In the genomic region with DNA sequence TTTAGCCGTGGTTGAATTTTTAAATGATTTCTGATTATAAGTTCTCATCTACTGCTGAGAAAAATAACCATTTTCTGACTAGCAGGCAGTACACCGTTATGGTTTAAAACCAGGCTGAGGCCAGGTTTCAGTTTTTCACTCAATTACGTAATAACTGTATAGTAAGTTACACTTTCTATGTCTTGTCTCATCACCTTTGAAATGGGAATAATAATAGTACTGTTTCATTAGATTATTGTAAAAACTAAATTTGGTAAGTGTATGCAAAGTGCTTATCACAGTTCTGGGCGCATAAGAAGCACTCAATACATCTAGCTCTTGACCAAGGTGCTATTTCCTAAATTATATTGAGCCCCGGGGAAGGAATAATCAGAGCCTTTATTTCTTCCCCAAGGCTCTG, we compare ENCODE assay signal across 1 cellular context.
TF ChIP-seq lines count a peak whose summit lies in the region.

No MANE protein-coding gene starts in this region.

TF ChIP-seq in GM12878, 131 proteins besides CTCF, POLR2A, EP300 and RAD21 (continued from another document):
- TF ChIP-seq PAX5 (IDR thresholded peaks at IDR 0.05; ENCODE audit: borderline replicate concordance, low read depth, low read length) (peak; percentile 57; the same call in 1 of the 2 replicates), STAT3 (IDR thresholded peaks at IDR 0.05; ENCODE audit: low read depth, low read length) (0 out of 2 replicates have a peak, but pooled peaks have one; percentile 54), WRNIP1 (IDR thresholded peaks at IDR 0.05; ENCODE audit: borderline replicate concordance, low read depth, low read length) (no peak), ZSCAN29 (IDR thresholded peaks at IDR 0.05) (no peak), CBX5 (IDR thresholded peaks at IDR 0.05; ENCODE audit: low read depth) (no peak), CEBPB (IDR thresholded peaks at IDR 0.05; ENCODE audit: borderline replicate concordance in 1 of 2, low read depth in 2 of 2, low read length in 2 of 2) (no peak), BCLAF1 (IDR thresholded peaks at IDR 0.05) (no peak), NR2C1 (IDR thresholded peaks at IDR 0.05) (no peak), RCOR1 (conservative IDR thresholded peaks at IDR 0.05; ENCODE audit: low read depth, low read length) (peak; percentile 70; the same call in 1 of the 2 replicates), SMAD5 (IDR thresholded peaks at IDR 0.05; ENCODE audit: low read depth) (no peak), BRCA1 (IDR thresholded peaks at IDR 0.05; ENCODE audit: low read depth, low read length) (no peak), SREBF1 (IDR thresholded peaks at IDR 0.05; ENCODE audit: low read length) (no peak), LARP7 (IDR thresholded peaks at IDR 0.05) (no peak), BACH1 (IDR thresholded peaks at IDR 0.05; ENCODE audit: borderline replicate concordance) (no peak), ASH2L (IDR thresholded peaks at IDR 0.05; ENCODE audit: borderline replicate concordance, low read depth) (no peak), POLR2AphosphoS2 (IDR thresholded peaks at IDR 0.05; ENCODE audit: low read depth, low read length) (no peak), GATAD2B (conservative IDR thresholded peaks at IDR 0.05; ENCODE audit: low read depth) (no peak), SREBF2 (IDR thresholded peaks at IDR 0.05; ENCODE audit: low read length) (no peak), ATF2 (IDR thresholded peaks at IDR 0.05; ENCODE audit: low read length) (peak; percentile 84), ZNF207 (IDR thresholded peaks at IDR 0.05; ENCODE audit: borderline replicate concordance) (no peak), JUNB (IDR thresholded peaks at IDR 0.05) (peak; percentile 57; the same call in 1 of the 2 replicates), ETV6 (conservative IDR thresholded peaks at IDR 0.05 in 1 of 2, IDR thresholded peaks at IDR 0.05 in 1 of 2; ENCODE audit: borderline replicate concordance in 1 of 2, low read depth in 1 of 2) (no peak), HCFC1 (IDR thresholded peaks at IDR 0.05; ENCODE audit: low read length) (no peak), RELB (IDR thresholded peaks at IDR 0.05; ENCODE audit: low read depth) (peak; percentile 55; the same call in 1 of the 2 replicates), NFIC (IDR thresholded peaks at IDR 0.05; ENCODE audit: low read depth, low read length) (peak; percentile 66; the same call in 1 of the 2 replicates), IRF4 (IDR thresholded peaks at IDR 0.05; ENCODE audit: low read depth, low read length) (peak; percentile 40; the same call in 1 of the 2 replicates), MYB (IDR thresholded peaks at IDR 0.05; ENCODE audit: borderline replicate concordance, low read depth, low read length) (0 out of 2 replicates have a peak, but pooled peaks have one; percentile 48), TCF12 (IDR thresholded peaks at IDR 0.05; ENCODE audit: low read depth, low read length) (no peak), KAT2A (conservative IDR thresholded peaks at IDR 0.05; ENCODE audit: control insufficient read depth, low read depth, low read length) (no peak), IKZF1 (conservative IDR thresholded peaks at IDR 0.05) (peak; percentile 59), CREM (IDR thresholded peaks at IDR 0.05; ENCODE audit: low read depth) (0 out of 2 replicates have a peak, but pooled peaks have one; percentile 37), CHD4 (IDR thresholded peaks at IDR 0.05) (no peak), BHLHE40 (IDR thresholded peaks at IDR 0.05; ENCODE audit: borderline replicate concordance in 1 of 2, low read depth in 2 of 2, low read length in 1 of 2) (0 out of 4 replicates have a peak, but pooled peaks of 1 of the 2 experiments have one; percentile 24)
